ENCODE assay signal across 9 cellular contexts in the genomic region with DNA sequence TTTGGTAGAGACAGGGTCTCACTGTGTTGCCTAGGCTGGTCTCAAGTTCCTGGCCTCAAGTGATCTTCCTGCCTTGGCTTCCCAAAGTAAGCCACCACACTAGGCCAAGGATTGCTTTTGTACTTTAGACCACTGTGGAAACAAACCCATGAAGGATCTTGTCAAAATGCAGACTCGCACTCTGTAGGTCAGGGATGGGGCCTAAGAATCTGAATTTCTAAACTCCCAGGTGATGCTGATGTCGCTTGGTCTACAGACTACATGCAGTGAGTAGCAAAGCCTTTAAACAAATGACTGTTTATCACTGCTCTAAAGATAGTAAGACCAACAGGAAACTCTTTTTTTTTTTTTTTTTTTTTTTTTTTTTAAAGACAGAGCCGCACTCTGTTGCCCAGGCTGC. TPM values are rescaled to one million over a fixed set of nuclear protein-coding genes. Genes with fewer than 3 reads are reported as not detected.
A peak's percentile ranks its signal among the peaks of the same experiment; 100 is the strongest.
DNase-seq lines count a peak whose midpoint lies in the region; ATAC-seq lines count a peak whose summit lies in the region.
"Had no signal": no experiment of that assay in that cellular context is flagged by ENCODE, and none has a peak within 500 bp of the region (broad histone marks: within the 10 kb centered on the region; RNA-seq: fewer than 3 reads in every experiment).

No MANE protein-coding gene starts in this region.

- H3K27ac Mint-ChIP-seq in IgD-negative memory B cell: peak overlapping the region; percentile 97 to 98 (median 98)
- H3K27ac Mint-ChIP-seq: activated T-helper 2 cell treated with anti-CD3 and anti-CD28 coated beads, Interferon-gamma antibody, Interleukin-2, Interleukin-4, amounts not matched to agents 10 μg/mL and 5 μg/mL and 100 μg/mL, durations not matched to agents 14 hours and 24 hours and 36 hours had no signal

- no peaks in the 10 kb centered on the region for H3K27me3 Mint-ChIP-seq in IgD-negative memory B cell

- H3K36me3 ChIP-seq in muscle layer of duodenum (ENCODE audit: control insufficient read depth in 1 of 2, insufficient read depth in 2 of 2, low read length in 2 of 2) (no peaks in the 10 kb centered on the region), GM23248 (ENCODE audit: low read depth) (no peaks in the 10 kb centered on the region)

- H3K4me3 Mint-ChIP-seq in IgD-negative memory B cell: peak overlapping the region; percentile 69 to 92 (median 82)

- H2AFZ ChIP-seq in GM23248: no peak overlapping the region

- H3K9me3 Mint-ChIP-seq in IgD-negative memory B cell: no peaks in the 10 kb centered on the region
- H3K9me3 Mint-ChIP-seq: activated T-helper 2 cell treated with anti-CD3 and anti-CD28 coated beads, Interferon-gamma antibody, Interleukin-2, Interleukin-4, amounts not matched to agents 10 μg/mL and 5 μg/mL and 100 μg/mL, durations not matched to agents 14 hours and 24 hours and 36 hours had no signal

- H3K4me1 Mint-ChIP-seq in IgD-negative memory B cell: peaks cover 35 to 38% (median 36%) of the 10 kb centered on the region in 3 donors

- H3K9ac ChIP-seq in GM23248: no peak overlapping the region

- H3K4me3 ChIP-seq in muscle layer of duodenum (ENCODE audit: low read depth in 1 of 2, low read length in 2 of 2) (no peak overlapping the region), GM23248 (no peak overlapping the region)

- no peaks in the 10 kb centered on the region for H3K27me3 ChIP-seq in muscle layer of duodenum (ENCODE audit: low read depth, low read length)
- H3K27me3 ChIP-seq in GM23248 (replicated peaks; ENCODE audit: insufficient read depth): no peaks in the 10 kb centered on the region

- H3K9me3 ChIP-seq in muscle layer of duodenum (ENCODE audit: control insufficient read depth in 1 of 2, low read length in 2 of 2) (no peaks in the 10 kb centered on the region), GM23248 (ENCODE audit: low read depth) (no peaks in the 10 kb centered on the region)

- in situ Hi-C loops in GM23248 (cut with MboI): no loop called here

- no peaks in the 10 kb centered on the region for H3K4me1 ChIP-seq in muscle layer of duodenum (ENCODE audit: control insufficient read depth in 1 of 2, insufficient read depth in 2 of 2, low read length in 2 of 2)
- no peaks in the 10 kb centered on the region for H3K4me1 ChIP-seq in GM23248 (ENCODE audit: insufficient read depth)

- no peaks in the 10 kb centered on the region for H4K20me1 ChIP-seq in GM23248 (ENCODE audit: insufficient read depth)

- H3K27ac ChIP-seq in muscle layer of duodenum (ENCODE audit: low read length): peak overlapping the region; percentile 27
- H3K27ac ChIP-seq in GM23248: no peak overlapping the region

- ATAC-seq in GM18870 (IDR thresholded peaks at IDR 0.05; ENCODE audit: unreplicated experiment): peak; percentile 52
- ATAC-seq in GM21737 (IDR thresholded peaks at IDR 0.05; ENCODE audit: unreplicated experiment): peak; percentile 52

- H3F3A ChIP-seq in GM23248 (ENCODE audit: insufficient read depth): no peaks in the 10 kb centered on the region

- no peak overlapping the region for H3K4me2 ChIP-seq in GM23248 (ENCODE audit: unreplicated experiment)

- H3K36me3 Mint-ChIP-seq in IgD-negative memory B cell: peaks cover 2% of the 10 kb centered on the region

- no peaks in the 10 kb centered on the region for H3K9me2 ChIP-seq in GM23248 (ENCODE audit: insufficient read depth)

- 94 to 97% methylated on average over 3 of the region's 3 CpGs for WGBS in GM23248 (ENCODE audit: low coverage in 1 of 2, low lambda C conversion rate in 2 of 2, missing lambda C conversion rate in 2 of 2), 2 experiments

- DNase-seq in GM23248 (no peak), anterior cingulate cortex (lab: John Stamatoyannopoulos, UW) (no peak), activated gamma-delta T cell (lab: John Stamatoyannopoulos, UW) (no peak), NCI-H2081 (lab: John Stamatoyannopoulos, UW) (no peak)

- no peaks in the 10 kb centered on the region for H3K79me2 ChIP-seq in GM23248 (ENCODE audit: insufficient read depth)

RNA-seq across cellular contexts. Expression of gene MUTYH, which starts 54.1 kb away (rescaled TPM):
- 21.1 TPM for polyA plus RNA-seq in IgD-negative memory B cell
- 14.5 and 15.0 TPM in 2 replicates for total RNA-seq in GM23248 (2014; rRNA removed; shearing (Covaris generic))
- polyA plus RNA-seq in GM23248 (2016; fragmentation: Nextera tagmentation; extraction: Ambion mirVana): 10.0 and 10.6 TPM in 2 replicates

RNA-seq across cellular contexts. Expression of gene TOE1, which starts 54.4 kb away (rescaled TPM):
- polyA plus RNA-seq in IgD-negative memory B cell (18.6 TPM), GM23248 (2016; fragmentation: Nextera tagmentation; extraction: Ambion mirVana) (8.2 and 8.4 TPM in 2 replicates)
- total RNA-seq in GM23248 (2014; rRNA removed; shearing (Covaris generic)): 10.4 and 15.3 TPM in 2 replicates
